In genomic region chr16:19805459-19806160, GRCh38 we compare ENCODE assay signal across 14 cellular contexts.
DNase-seq lines count a peak whose midpoint lies in the region; ATAC-seq and TF ChIP-seq lines count a peak whose summit lies in the region.
"Had no signal": no experiment of that assay in that cellular context is flagged by ENCODE, and none has a peak within 500 bp of the region (broad histone marks: within the 10 kb centered on the region; RNA-seq: fewer than 3 reads in every experiment).

No MANE protein-coding gene starts in this region.

- TF ChIP-seq CTCF in WTC11 (IDR thresholded peaks at IDR 0.05): no peak

- H3K9me3 Mint-ChIP-seq in T-helper 1 cell treated with Interleukin-12 subunit alpha and Interleukin-12 subunit beta and Interleukin-4 antibody, amounts not matched to agents 30 μg/mL and 1 μg/mL, for 36 hours: peaks cover 22% of the 10 kb centered on the region
- H3K9me3 Mint-ChIP-seq in CD4-positive, CD25-positive, alpha-beta regulatory T cell: peaks cover 0 to 14% (median 2%) of the 10 kb centered on the region in 7 donors
- H3K9me3 Mint-ChIP-seq in WTC11: peaks cover 26% of the 10 kb centered on the region

- H3K36me3 ChIP-seq in CD4-positive, CD25-positive, alpha-beta regulatory T cell (ENCODE audit: control insufficient read depth, insufficient read depth, low read length): no peaks in the 10 kb centered on the region
- H3K36me3 ChIP-seq: ascending aorta, BE2C had no signal

- POLR2A ChIA-PET in WTC11 (lab: Charles Lee): interaction anchor here (0.8 to 1.3 kb wide), 2 partner anchors 62 to 77 kb away, joined by 4 to 9 read pairs; no protein-coding TSS in a partner anchor

- no peak for DNase-seq in T-helper 1 cell
- peak in 1 of 3 donors; percentile 31 for DNase-seq in CD4-positive, CD25-positive, alpha-beta regulatory T cell
- DNase-seq in WTC11 (ENCODE audit: low spot score): no peak
- DNase-seq in islet precursor cell: peak; percentile 20
- DNase-seq in NCI-H226: no peak
- DNase-seq in iPS-NIHi7 (ENCODE audit: extremely low spot score): no peak
- no peak for DNase-seq in NCI-H748 (lab: John Stamatoyannopoulos, UW; ENCODE audit: unreplicated experiment)
- DNase-seq: HFFc6 had no signal

- no peak overlapping the region for H3K27ac ChIP-seq in CD4-positive, CD25-positive, alpha-beta regulatory T cell (ENCODE audit: insufficient read depth, low read length, poor library complexity, severe bottlenecking)
- H3K27ac ChIP-seq: 22Rv1, ascending aorta had no signal

- H3K4me3 ChIP-seq in CD4-positive, CD25-positive, alpha-beta regulatory T cell (ENCODE audit: low read depth, low read length): peak overlapping the region; percentile 34
- H3K4me3 ChIP-seq: ascending aorta had no signal

- ATAC-seq in CD4-positive, CD25-positive, alpha-beta regulatory T cell (ENCODE audit: low read depth in 2 of 2): no peak
- ATAC-seq in WTC11: no peak
- ATAC-seq: SK-N-SH treated with all-trans-retinoic acid at 6 μM for 48 hours had no signal

- no peak overlapping the region for H3K4me3 Mint-ChIP-seq in T-helper 1 cell treated with Interleukin-12 subunit alpha and Interleukin-12 subunit beta and Interleukin-4 antibody, amounts not matched to agents 30 μg/mL and 1 μg/mL, for 36 hours
- H3K4me3 Mint-ChIP-seq in CD4-positive, CD25-positive, alpha-beta regulatory T cell: peak overlapping the region in 3 of 4 donors; percentile 20 to 56 (median 38)
- H3K4me3 Mint-ChIP-seq in WTC11: no peak overlapping the region
- H3K4me3 Mint-ChIP-seq: HFFc6, neural crest cell had no signal

- peak overlapping the region; percentile 82 for H3K27ac Mint-ChIP-seq in T-helper 1 cell treated with Interleukin-12 subunit alpha and Interleukin-12 subunit beta and Interleukin-4 antibody, amounts not matched to agents 30 μg/mL and 1 μg/mL, for 36 hours
- peak overlapping the region in 2 of 3 donors; percentile 79 to 86 for H3K27ac Mint-ChIP-seq in CD4-positive, CD25-positive, alpha-beta regulatory T cell
- H3K27ac Mint-ChIP-seq in WTC11: peak overlapping the region; percentile 48; the same call in 1 of the 2 replicates
- H3K27ac Mint-ChIP-seq: HFFc6 had no signal

- H3K27me3 Mint-ChIP-seq in T-helper 1 cell treated with Interleukin-12 subunit alpha and Interleukin-12 subunit beta and Interleukin-4 antibody, amounts not matched to agents 30 μg/mL and 1 μg/mL, for 36 hours (ENCODE audit: low read depth): no peaks in the 10 kb centered on the region
- H3K27me3 Mint-ChIP-seq in CD4-positive, CD25-positive, alpha-beta regulatory T cell: no peaks in the 10 kb centered on the region
- peaks cover 2% of the 10 kb centered on the region; the same call in 1 of the 2 replicates for H3K27me3 Mint-ChIP-seq in WTC11 (ENCODE audit: low read depth)

- H3K4me1 Mint-ChIP-seq in T-helper 1 cell treated with Interleukin-12 subunit alpha and Interleukin-12 subunit beta and Interleukin-4 antibody, amounts not matched to agents 30 μg/mL and 1 μg/mL, for 36 hours (ENCODE audit: low read depth): peaks cover 16% of the 10 kb centered on the region
- H3K4me1 Mint-ChIP-seq in CD4-positive, CD25-positive, alpha-beta regulatory T cell: peaks cover 0 to 24% (median 11%) of the 10 kb centered on the region in 4 donors
- peaks cover 18% of the 10 kb centered on the region for H3K4me1 Mint-ChIP-seq in WTC11

- CTCF ChIA-PET in WTC11 (lab: Charles Lee): interaction anchor here (1.0 to 2.5 kb wide), 4 partner anchors 77 to 250 kb away, joined by 3 to 6 read pairs (median 4); partner anchors contain the start of gene VPS35L

- H3K27me3 ChIP-seq in CD4-positive, CD25-positive, alpha-beta regulatory T cell (ENCODE audit: control insufficient read depth, insufficient read depth, low read length): no peaks in the 10 kb centered on the region
- H3K27me3 ChIP-seq: ascending aorta, BE2C had no signal

- peaks cover 16% of the 10 kb centered on the region for H3K36me3 Mint-ChIP-seq in T-helper 1 cell treated with Interleukin-12 subunit alpha and Interleukin-12 subunit beta and Interleukin-4 antibody, amounts not matched to agents 30 μg/mL and 1 μg/mL, for 36 hours (ENCODE audit: low read depth)
- H3K36me3 Mint-ChIP-seq in CD4-positive, CD25-positive, alpha-beta regulatory T cell: peaks cover 7% of the 10 kb centered on the region
- H3K36me3 Mint-ChIP-seq in WTC11: peaks cover 30% of the 10 kb centered on the region

- H3K4me1 ChIP-seq in CD4-positive, CD25-positive, alpha-beta regulatory T cell (ENCODE audit: control insufficient read depth, insufficient read depth, low read length, poor library complexity, severe bottlenecking): peaks cover 11% of the 10 kb centered on the region
- H3K4me1 ChIP-seq: BE2C had no signal

- H3K9me3 ChIP-seq in CD4-positive, CD25-positive, alpha-beta regulatory T cell (ENCODE audit: control insufficient read depth in 2 of 2, low read length in 2 of 2): peaks cover 2 to 8% of the 10 kb centered on the region in 2 experiments
- H3K9me3 ChIP-seq: ascending aorta, BE2C had no signal

TF ChIP-seq in WTC11, 78 proteins besides CTCF, POLR2A, EP300 and RAD21:
- TF ChIP-seq PRDM15 (CRISPR knock-in tag; IDR thresholded peaks at IDR 0.05) (no peak), GTF2I (CRISPR knock-in tag; conservative IDR thresholded peaks at IDR 0.05) (peak; percentile 50; the same call in 1 of the 2 replicates)

Comparison
In these comparisons a context has a peak if more than half of its experiments do, and no peak if none do; other contexts are left out.
1. H3K4me3 Mint-ChIP-seq: peak in CD4-positive, CD25-positive, alpha-beta regulatory T cell (3 of 4); none in T-helper 1 cell treated with Interleukin-12 subunit alpha and Interleukin-12 subunit beta and Interleukin-4 antibody, amounts not matched to agents 30 μg/mL and 1 μg/mL, for 36 hours (single experiment) and WTC11 (single experiment).
2. Peak in every context shown above with its lines, with median percentiles within 50 percentile points of each other: H3K27ac Mint-ChIP-seq.